8 cellular contexts compared by ENCODE assay signal in the genomic region with DNA sequence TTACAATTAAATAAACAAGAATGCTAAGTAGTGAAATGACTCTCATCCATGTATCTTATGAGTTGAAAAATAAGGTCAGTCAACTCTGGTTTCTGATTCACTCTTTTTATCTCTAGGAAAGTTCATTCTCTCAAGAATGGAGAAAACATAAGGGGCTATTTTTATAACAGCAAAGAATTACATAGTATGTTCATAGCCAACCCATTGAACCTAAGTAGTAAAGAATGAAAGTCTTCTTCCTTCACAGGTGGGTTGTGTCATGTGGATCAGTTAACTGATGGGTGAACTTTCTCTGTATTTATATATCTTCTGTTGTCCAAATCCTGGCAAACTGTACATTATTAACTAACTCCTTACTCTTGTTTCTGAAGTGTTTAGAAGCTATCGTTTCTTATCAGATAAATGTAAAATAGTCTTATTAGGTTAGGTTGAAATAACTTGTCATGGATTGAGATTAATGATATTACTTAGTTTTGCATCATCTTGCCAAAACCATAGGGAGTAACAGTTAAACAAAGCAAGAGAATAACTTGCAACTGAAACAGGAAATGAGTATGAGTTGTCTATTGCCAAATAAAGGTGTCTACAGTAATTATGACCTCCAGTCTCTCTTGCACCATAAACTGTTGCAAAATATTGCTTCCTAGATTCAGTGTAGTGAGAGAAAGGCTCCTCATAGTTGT.
A peak's percentile ranks its signal among the peaks of the same experiment; 100 is the strongest.
DNase-seq lines count a peak whose midpoint lies in the region; ATAC-seq and TF ChIP-seq lines count a peak whose summit lies in the region.

No MANE protein-coding gene starts in this region.

- H3K36me3 Mint-ChIP-seq in activated CD8-positive, alpha-beta T cell treated with anti-CD3 and anti-CD28 coated beads for 36 hours (ENCODE audit: low read depth), result no peaks in the 10 kb centered on the region
- H3K36me3 Mint-ChIP-seq in activated CD8-positive, alpha-beta T cell treated with anti-CD3 and anti-CD28 coated beads, Interleukin-2, amount 10 ng/mL, durations not matched to agents 7 days and 5 days (ENCODE audit: low read depth), result peaks cover 2% of the 10 kb centered on the region
- H3K36me3 Mint-ChIP-seq in nephron (ENCODE audit: low read depth) (no peaks in the 10 kb centered on the region), endothelial cell (ENCODE audit: low read depth, unreplicated experiment) (peaks cover 4% of the 10 kb centered on the region)

- CTCF ChIA-PET in activated CD8-positive, alpha-beta T cell treated with anti-CD3 and anti-CD28 coated beads for 36 hours (lab: Charles Lee), result no interaction called here
- CTCF ChIA-PET in activated CD8-positive, alpha-beta T cell treated with anti-CD3 and anti-CD28 coated beads, Interleukin-2, amount 10 ng/mL, durations not matched to agents 7 days and 5 days (lab: Charles Lee), result no interaction called here
- CTCF ChIA-PET in PC-3 (lab: Charles Lee), result no interaction called here

- peaks cover 11% of the 10 kb centered on the region for H3K4me1 Mint-ChIP-seq in activated CD8-positive, alpha-beta T cell treated with anti-CD3 and anti-CD28 coated beads for 36 hours (ENCODE audit: low read depth)
- peaks cover 16% of the 10 kb centered on the region for H3K4me1 Mint-ChIP-seq in activated CD8-positive, alpha-beta T cell treated with anti-CD3 and anti-CD28 coated beads, Interleukin-2, amount 10 ng/mL, durations not matched to agents 7 days and 5 days (ENCODE audit: low read depth)
- peaks cover 8% of the 10 kb centered on the region for H3K4me1 Mint-ChIP-seq in nephron
- no peaks in the 10 kb centered on the region for H3K4me1 Mint-ChIP-seq in endothelial cell (ENCODE audit: unreplicated experiment)

- no peak overlapping the region for H3K4me3 ChIP-seq in PC-3 (ENCODE audit: low read length)

- peaks cover 6% of the 10 kb centered on the region; the same call in 1 of the 2 replicates for H3K9me3 ChIP-seq in PC-3 (ENCODE audit: low read length)

- H3K27me3 ChIP-seq in PC-3 (ENCODE audit: low read length), result no peaks in the 10 kb centered on the region

- H3F3A ChIP-seq in PC-3 (ENCODE audit: low read length, unreplicated experiment), result no peaks in the 10 kb centered on the region

- H3K4me2 ChIP-seq in PC-3 (ENCODE audit: low read length), result no peak overlapping the region

- POLR2A ChIA-PET in activated CD8-positive, alpha-beta T cell treated with anti-CD3 and anti-CD28 coated beads for 36 hours (lab: Charles Lee), result no interaction called here
- POLR2A ChIA-PET in activated CD8-positive, alpha-beta T cell treated with anti-CD3 and anti-CD28 coated beads, Interleukin-2, amount 10 ng/mL, durations not matched to agents 7 days and 5 days (lab: Charles Lee), result no interaction called here
- POLR2A ChIA-PET in PC-3 (lab: Charles Lee; ENCODE audit: unreplicated experiment), result interaction anchor here (0.6 kb wide), 1 partner anchor 141 kb away, joined by 9 read pairs; no protein-coding TSS in a partner anchor

- DNase-seq in activated CD8-positive, alpha-beta T cell treated with anti-CD3 and anti-CD28 coated beads for 36 hours, result no peak
- DNase-seq in activated CD8-positive, alpha-beta T cell treated with anti-CD3 and anti-CD28 coated beads, Interleukin-2, amount 10 ng/mL, durations not matched to agents 7 days and 5 days, result no peak
- DNase-seq in NOMO-1 (lab: John Stamatoyannopoulos, UW; ENCODE audit: unreplicated experiment in 2 of 2) (peak; percentile 67 to 87), hypothalamus (lab: John Stamatoyannopoulos, UW) (no peak), PC-3 (no peak), endothelial cell (ENCODE audit: low spot score) (no peak)

- ATAC-seq in activated CD8-positive, alpha-beta T cell treated with anti-CD3 and anti-CD28 coated beads for 36 hours, result peak; percentile 60
- no peak for ATAC-seq in activated CD8-positive, alpha-beta T cell treated with anti-CD3 and anti-CD28 coated beads, Interleukin-2, amount 10 ng/mL, durations not matched to agents 7 days and 5 days
- ATAC-seq in HG02970 (IDR thresholded peaks at IDR 0.05; ENCODE audit: low FRiP score, unreplicated experiment) (peak; percentile 78), PC-3 (no peak)

- TF ChIP-seq CTCF in activated CD8-positive, alpha-beta T cell treated with anti-CD3 and anti-CD28 coated beads for 36 hours (IDR thresholded peaks at IDR 0.05), result no peak
- TF ChIP-seq CTCF in nephron (IDR thresholded peaks at IDR 0.05; ENCODE audit: unreplicated experiment in 3 of 3) (no peak), PC-3 (conservative IDR thresholded peaks at IDR 0.05; ENCODE audit: low read depth, low read length) (no peak), endothelial cell (IDR thresholded peaks at IDR 0.05; ENCODE audit: unreplicated experiment) (no peak)

- BruUV-seq in PC-3 (replicated peaks; lab: Mats Ljungman, UMichigan), result no TSS peak

- peaks cover 9% of the 10 kb centered on the region for H3K9me3 Mint-ChIP-seq in activated CD8-positive, alpha-beta T cell treated with anti-CD3 and anti-CD28 coated beads for 36 hours
- no peaks in the 10 kb centered on the region for H3K9me3 Mint-ChIP-seq in activated CD8-positive, alpha-beta T cell treated with anti-CD3 and anti-CD28 coated beads, Interleukin-2, amount 10 ng/mL, durations not matched to agents 7 days and 5 days (ENCODE audit: insufficient read depth)
- peaks cover 13% of the 10 kb centered on the region for H3K9me3 Mint-ChIP-seq in nephron
- H3K9me3 Mint-ChIP-seq in endothelial cell (ENCODE audit: unreplicated experiment), result peaks cover 9% of the 10 kb centered on the region

- H3K4me1 ChIP-seq in PC-3 (ENCODE audit: insufficient read depth, low read length), result no peaks in the 10 kb centered on the region

- H3K4me3 Mint-ChIP-seq in activated CD8-positive, alpha-beta T cell treated with anti-CD3 and anti-CD28 coated beads for 36 hours, result no peak overlapping the region
- H3K4me3 Mint-ChIP-seq in activated CD8-positive, alpha-beta T cell treated with anti-CD3 and anti-CD28 coated beads, Interleukin-2, amount 10 ng/mL, durations not matched to agents 7 days and 5 days, result no peak overlapping the region
- H3K4me3 Mint-ChIP-seq in nephron, result no peak overlapping the region
- no peak overlapping the region for H3K4me3 Mint-ChIP-seq in endothelial cell (ENCODE audit: unreplicated experiment)

- H3K27me3 Mint-ChIP-seq in activated CD8-positive, alpha-beta T cell treated with anti-CD3 and anti-CD28 coated beads for 36 hours, result peaks cover 2% of the 10 kb centered on the region
- H3K27me3 Mint-ChIP-seq in activated CD8-positive, alpha-beta T cell treated with anti-CD3 and anti-CD28 coated beads, Interleukin-2, amount 10 ng/mL, durations not matched to agents 7 days and 5 days (ENCODE audit: low read depth), result peaks cover 6% of the 10 kb centered on the region
- H3K27me3 Mint-ChIP-seq in nephron (ENCODE audit: low read depth), result no peaks in the 10 kb centered on the region
- no peaks in the 10 kb centered on the region for H3K27me3 Mint-ChIP-seq in endothelial cell (ENCODE audit: unreplicated experiment)

- no peaks in the 10 kb centered on the region for H3K36me3 ChIP-seq in PC-3 (ENCODE audit: low read depth, low read length)

- H3K79me2 ChIP-seq in PC-3 (ENCODE audit: low read length), result no peaks in the 10 kb centered on the region

- intact Hi-C loops in activated CD8-positive, alpha-beta T cell treated with anti-CD3 and anti-CD28 coated beads for 36 hours (cut with micrococcal nuclease), result no loop called here
- intact Hi-C loops in PC-3 (cut with micrococcal nuclease), result no loop called here

- H2AFZ ChIP-seq in PC-3 (ENCODE audit: low read length), result no peak overlapping the region

- no peaks in the 10 kb centered on the region for H3K9me2 ChIP-seq in PC-3 (replicated peaks; ENCODE audit: low read length)

- no peak overlapping the region for H3K9ac ChIP-seq in PC-3 (ENCODE audit: low read length)

- H4K20me1 ChIP-seq in PC-3 (ENCODE audit: low read length), result no peaks in the 10 kb centered on the region

- no peak overlapping the region for H3K27ac ChIP-seq in PC-3 (ENCODE audit: low read length)

- H3K27ac Mint-ChIP-seq in activated CD8-positive, alpha-beta T cell treated with anti-CD3 and anti-CD28 coated beads for 36 hours, result no peak overlapping the region
- H3K27ac Mint-ChIP-seq in activated CD8-positive, alpha-beta T cell treated with anti-CD3 and anti-CD28 coated beads, Interleukin-2, amount 10 ng/mL, durations not matched to agents 7 days and 5 days, result no peak overlapping the region
- H3K27ac Mint-ChIP-seq in nephron (peak overlapping the region; percentile 37 to 61 (median 45)), endothelial cell (ENCODE audit: unreplicated experiment) (no peak overlapping the region)

Comparison
In these comparisons a context has a peak if more than half of its experiments do, and no peak if none do; other contexts are left out.
1. ATAC-seq: peak in activated CD8-positive, alpha-beta T cell treated with anti-CD3 and anti-CD28 coated beads for 36 hours (single experiment) and HG02970 (single experiment); none in activated CD8-positive, alpha-beta T cell treated with anti-CD3 and anti-CD28 coated beads, Interleukin-2, amount 10 ng/mL, durations not matched to agents 7 days and 5 days (single experiment) and PC-3 (single experiment).
2. DNase-seq: peak in NOMO-1 (2 of 2); none in activated CD8-positive, alpha-beta T cell treated with anti-CD3 and anti-CD28 coated beads for 36 hours (single experiment), activated CD8-positive, alpha-beta T cell treated with anti-CD3 and anti-CD28 coated beads, Interleukin-2, amount 10 ng/mL, durations not matched to agents 7 days and 5 days (single experiment), hypothalamus (0 of 51), PC-3 (single experiment) and endothelial cell (single experiment).
3. H3K27ac Mint-ChIP-seq: peak in nephron (3 of 3); none in activated CD8-positive, alpha-beta T cell treated with anti-CD3 and anti-CD28 coated beads for 36 hours (single experiment), activated CD8-positive, alpha-beta T cell treated with anti-CD3 and anti-CD28 coated beads, Interleukin-2, amount 10 ng/mL, durations not matched to agents 7 days and 5 days (single experiment) and endothelial cell (single experiment).